2 cellular contexts compared by ENCODE assay signal in genomic region chr3:42119558-42120355, GRCh38.
TF ChIP-seq lines count a peak whose summit lies in the region.

No MANE protein-coding gene starts in this region.

TF ChIP-seq in GM23338, 12 proteins besides CTCF, POLR2A, EP300 and RAD21:
- TF ChIP-seq EZH2phosphoT487 (IDR thresholded peaks at IDR 0.05; ENCODE audit: unreplicated experiment) (no peak), ZNF462 (CRISPR knock-in tag; IDR thresholded peaks at IDR 0.05) (no peak), STAT1 (IDR thresholded peaks at IDR 0.05; ENCODE audit: unreplicated experiment) (no peak), EZH2 (IDR thresholded peaks at IDR 0.05; ENCODE audit: low read depth, unreplicated experiment) (no peak), ETS1 (IDR thresholded peaks at IDR 0.05) (no peak)

TF ChIP-seq in endothelial cell of umbilical vein, 7 proteins besides CTCF, POLR2A, EP300 and RAD21:
- peak; percentile 56 for TF ChIP-seq MAX (IDR thresholded peaks at IDR 0.05; ENCODE audit: insufficient read depth, insufficient read length)
- no peak for TF ChIP-seq EZH2 (IDR thresholded peaks at IDR 0.05; ENCODE audit: borderline replicate concordance, low read depth, low read length, severe bottlenecking)
- peak; percentile 53 for TF ChIP-seq MYC (IDR thresholded peaks at IDR 0.05; ENCODE audit: low read depth, low read length)
- TF ChIP-seq GATA2 (IDR thresholded peaks at IDR 0.05; ENCODE audit: insufficient read depth, insufficient read length, low read depth, low read length), result no peak
- TF ChIP-seq JUN (IDR thresholded peaks at IDR 0.05; ENCODE audit: borderline replicate concordance, insufficient read depth, insufficient read length, low read depth), result no peak
- TF ChIP-seq POLR2AphosphoS5 (IDR thresholded peaks at IDR 0.05; ENCODE audit: insufficient read depth, low read depth, low read length), result peak; percentile 45
- TF ChIP-seq FOS (IDR thresholded peaks at IDR 0.05; ENCODE audit: borderline replicate concordance, insufficient read depth, low read length), result no peak
TF ChIP-seq in endothelial cell of umbilical vein: peak in this region for 3.
